In the genomic region with DNA sequence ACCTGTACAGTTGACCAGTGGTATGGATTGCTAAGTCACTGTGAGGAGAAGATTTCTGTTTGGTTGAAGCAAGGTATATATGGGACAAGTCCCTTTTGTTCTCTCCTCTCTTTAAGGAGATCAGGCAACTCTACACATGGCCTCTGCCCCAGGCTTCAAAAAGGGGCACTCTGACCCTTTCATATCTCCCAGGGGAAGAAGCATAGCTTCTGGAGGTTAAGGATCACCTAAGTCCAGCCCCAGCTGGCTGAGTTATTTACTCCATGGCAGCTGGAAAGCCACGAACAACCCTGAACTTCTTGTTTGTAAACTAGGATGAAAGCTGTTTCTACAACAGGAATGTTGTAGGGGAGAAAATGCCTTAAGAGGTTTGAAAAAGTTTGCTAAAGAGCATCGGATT, we compare ENCODE assay signal across 22 cellular contexts.
"Had no signal": no experiment of that assay in that cellular context is flagged by ENCODE, and none has a peak within 500 bp of the region (broad histone marks: within the 10 kb centered on the region; RNA-seq: fewer than 3 reads in every experiment).

No MANE protein-coding gene starts in this region.

- H3K4me1 Mint-ChIP-seq: central memory CD8-positive, alpha-beta T cell; immature natural killer cell; natural killer cell; stimulated activated naive CD8-positive, alpha-beta T cell treated with anti-CD3 and anti-CD28 coated beads, Interleukin-15, amount 100 ng/mL, for 72 hours had no signal

- H3K4me3 ChIP-seq: colonic mucosa, esophagus muscularis mucosa, ovary, smooth muscle cell, thyroid gland, vagina had no signal

- H3K27me3 ChIP-seq: colonic mucosa, esophagus muscularis mucosa, ovary, thyroid gland, vagina had no signal

- H3K36me3 Mint-ChIP-seq: immature natural killer cell, natural killer cell had no signal

- H3K9me3 Mint-ChIP-seq: dendritic cell treated with granulocyte-macrophage colony-stimulating factor and Interleukin-4, amounts not matched to agents 40 ng/mL and 50 ng/mL, for 4 days had no signal

- H3K4me1 ChIP-seq: colonic mucosa, thyroid gland had no signal

- H3K27ac ChIP-seq: colonic mucosa, esophagus muscularis mucosa, ovary, thyroid gland, vagina had no signal

- H3K27me3 Mint-ChIP-seq: central memory CD8-positive, alpha-beta T cell; dendritic cell treated with granulocyte-macrophage colony-stimulating factor and Interleukin-4, amounts not matched to agents 40 ng/mL and 50 ng/mL, for 4 days; stimulated activated naive CD8-positive, alpha-beta T cell treated with anti-CD3 and anti-CD28 coated beads, Interleukin-15, amount 100 ng/mL, for 72 hours had no signal

- H3K4me3 Mint-ChIP-seq: central memory CD8-positive, alpha-beta T cell; dendritic cell treated with granulocyte-macrophage colony-stimulating factor and Interleukin-4, amounts not matched to agents 40 ng/mL and 50 ng/mL, for 4 days; immature natural killer cell; natural killer cell; stimulated activated naive CD8-positive, alpha-beta T cell treated with anti-CD3 and anti-CD28 coated beads, Interleukin-15, amount 100 ng/mL, for 72 hours had no signal

- H3K9me3 ChIP-seq: colonic mucosa, esophagus muscularis mucosa, ovary, thyroid gland, vagina had no signal

- H3K36me3 ChIP-seq: colonic mucosa, esophagus muscularis mucosa, ovary, thyroid gland, vagina had no signal

- ATAC-seq: natural killer cell; sciatic nerve; stimulated activated naive CD8-positive, alpha-beta T cell treated with anti-CD3 and anti-CD28 coated beads, Interleukin-15, amount 100 ng/mL, for 72 hours had no signal

- H3K27ac Mint-ChIP-seq: dendritic cell treated with granulocyte-macrophage colony-stimulating factor and Interleukin-4, amounts not matched to agents 40 ng/mL and 50 ng/mL, for 4 days; immature natural killer cell; natural killer cell; stimulated activated naive CD8-positive, alpha-beta T cell treated with anti-CD3 and anti-CD28 coated beads, Interleukin-15, amount 100 ng/mL, for 72 hours had no signal

- H3K4me2 ChIP-seq: smooth muscle cell had no signal

- DNase-seq: colonic mucosa; effector CD8-positive, alpha-beta T cell; hypothalamus; immature natural killer cell; natural killer cell; occipital lobe; ovary; retina; stimulated activated CD4-positive, alpha-beta T cell treated with anti-CD3 and anti-CD28 coated beads, Interleukin-12 subunit alpha, Interleukin-12 subunit beta, amount 100 ng/mL, for 4 hours; stimulated activated CD4-positive, alpha-beta T cell treated with anti-CD3 and anti-CD28 coated beads, Interleukin-1b, Interleukin-23, amount 100 ng/mL, for 48 hours; stimulated activated CD4-positive, alpha-beta T cell treated with anti-CD3 and anti-CD28 coated beads, Interleukin-4, amount 100 ng/mL, for 1 hour; stimulated activated CD8-positive, alpha-beta memory T cell treated with anti-CD3 and anti-CD28 coated beads, Interleukin-4, amount 100 ng/mL, for 48 hours; stimulated activated naive CD4-positive, alpha-beta T cell; stimulated activated naive CD8-positive, alpha-beta T cell treated with anti-CD3 and anti-CD28 coated beads, Interleukin-15, amount 100 ng/mL, for 72 hours; thyroid gland; trophoblast cell had no signal
